8 cellular contexts compared by ENCODE assay signal in genomic region chr9:97502222-97502983, GRCh38. TPM values are rescaled to one million over a fixed set of nuclear protein-coding genes. Genes with fewer than 3 reads are reported as not detected.
DNase-seq lines count a peak whose midpoint lies in the region; ATAC-seq and TF ChIP-seq lines count a peak whose summit lies in the region.

No MANE protein-coding gene starts in this region.

- ATAC-seq in naive B cell (ENCODE audit: low read depth in 2 of 2) (peak; percentile 27 to 32), GM18909 (IDR thresholded peaks at IDR 0.05; ENCODE audit: poor library complexity, unreplicated experiment) (no peak)

- peak overlapping the region; percentile 42 for H3K4me3 ChIP-seq in SJSA1

- H3K4me1 Mint-ChIP-seq in endothelial cell (ENCODE audit: unreplicated experiment) (peaks cover 21% of the 10 kb centered on the region), naive B cell (peaks cover 7 to 26% (median 15%) of the 10 kb centered on the region in 3 donors)

- peak overlapping the region; percentile 80 for H3K4me3 Mint-ChIP-seq in endothelial cell (ENCODE audit: unreplicated experiment)
- H3K4me3 Mint-ChIP-seq in naive B cell, result peak overlapping the region; percentile 67 to 90 (median 77)

- peaks cover 9% of the 10 kb centered on the region for H3K36me3 Mint-ChIP-seq in endothelial cell (ENCODE audit: low read depth, unreplicated experiment)
- H3K36me3 Mint-ChIP-seq in naive B cell, result peaks cover 0 to 8% of the 10 kb centered on the region in 2 donors

- H3K27me3 Mint-ChIP-seq in endothelial cell (ENCODE audit: unreplicated experiment) (peaks cover 15% of the 10 kb centered on the region), naive B cell (peaks cover 10 to 36% (median 18%) of the 10 kb centered on the region in 3 donors)

- DNase-seq in NCI-H748 (lab: John Stamatoyannopoulos, UW; ENCODE audit: unreplicated experiment), result peak; percentile 31
- no peak for DNase-seq in NCI-H748 treated with DMSO at 0.1 percent for 48 hours (lab: John Stamatoyannopoulos, UW)
- no peak for DNase-seq in SJSA1 (ENCODE audit: low read depth in 1 of 2, low spot score in 2 of 2)
- no peak for DNase-seq in endothelial cell (ENCODE audit: low spot score)
- peak; percentile 1 for DNase-seq in naive B cell
- DNase-seq in kidney glomerular epithelial cell (lab: John Stamatoyannopoulos, UW), result no peak
- no peak for DNase-seq in hippocampal formation (lab: John Stamatoyannopoulos, UW)

- H3K9me3 ChIP-seq in SJSA1 (replicated peaks), result no peaks in the 10 kb centered on the region

- H3K27ac Mint-ChIP-seq in endothelial cell (ENCODE audit: unreplicated experiment), result no peak overlapping the region
- no peak overlapping the region for H3K27ac Mint-ChIP-seq in naive B cell

- H3K4me1 ChIP-seq in SJSA1 (replicated peaks), result peaks cover 12% of the 10 kb centered on the region

- H3K9me3 Mint-ChIP-seq in endothelial cell (ENCODE audit: unreplicated experiment) (no peaks in the 10 kb centered on the region), naive B cell (no peaks in the 10 kb centered on the region)

- TF ChIP-seq CTCF in endothelial cell (IDR thresholded peaks at IDR 0.05; ENCODE audit: unreplicated experiment), result no peak

- H3K36me3 ChIP-seq in SJSA1, result no peaks in the 10 kb centered on the region

- H3K27me3 ChIP-seq in SJSA1 (replicated peaks), result peaks cover 46% of the 10 kb centered on the region

- H3K27ac ChIP-seq in SJSA1, result no peak overlapping the region

RNA-seq across cellular contexts. Expression of gene TMOD1, which starts 0.9 kb away (rescaled TPM):
- not detected in 2 replicates for total RNA-seq in SJSA1 (2014; rRNA removed; shearing (Covaris generic))
- total RNA-seq in endothelial cell (ENCODE audit: unreplicated experiment), result 0.41 TPM
- polyA plus RNA-seq in naive B cell (ENCODE audit: low read depth in 6 of 6), result 1 to 10 TPM; 2.0 to 7.8 (median 3.9) TPM

Comparison
In these comparisons a context has a peak if more than half of its experiments do, and no peak if none do; other contexts are left out.
1. DNase-seq: peak in NCI-H748 (single experiment) and naive B cell (single experiment); none in NCI-H748 treated with DMSO at 0.1 percent for 48 hours (single experiment), SJSA1 (0 of 2), endothelial cell (single experiment), kidney glomerular epithelial cell (single experiment) and hippocampal formation (0 of 2).